ENCODE assay signal across 21 cellular contexts in the genomic region with DNA sequence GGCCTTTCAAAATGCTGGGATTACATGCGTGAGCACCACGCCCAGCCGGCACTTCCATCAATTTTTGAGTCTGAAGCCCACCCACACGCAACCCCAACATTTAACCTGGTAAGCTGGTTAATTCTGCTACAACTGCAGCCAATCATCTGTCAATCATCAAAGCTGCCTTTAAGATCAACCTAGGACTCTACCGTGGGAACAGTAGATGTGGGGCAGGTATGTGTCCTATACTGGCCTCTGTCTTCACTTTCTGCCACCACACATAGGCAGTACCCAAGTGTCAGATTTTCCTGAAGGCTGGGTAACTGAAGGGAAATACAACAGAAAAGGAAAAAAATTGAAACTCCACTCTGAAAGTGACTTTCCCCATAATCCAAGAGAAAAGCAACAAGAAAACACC. TPM values are rescaled to one million over a fixed set of nuclear protein-coding genes. Genes with fewer than 3 reads are reported as not detected.
DNase-seq lines count a peak whose midpoint lies in the region; ATAC-seq, FAIRE-seq and TF ChIP-seq lines count a peak whose summit lies in the region.
"Had no signal": no experiment of that assay in that cellular context is flagged by ENCODE, and none has a peak within 500 bp of the region (broad histone marks: within the 10 kb centered on the region; RNA-seq: fewer than 3 reads in every experiment).

No MANE protein-coding gene starts in this region.

- H3K9me3 ChIP-seq in HEK293 (ENCODE audit: control insufficient read depth, insufficient read depth, low read depth, low read length) (no peaks in the 10 kb centered on the region), GM12878 (replicated peaks; ENCODE audit: control insufficient read depth, insufficient read depth, low read length) (no peaks in the 10 kb centered on the region), tibial nerve (no peaks in the 10 kb centered on the region)
- H3K9me3 ChIP-seq: SJSA1 had no signal

- H3K27me3 Mint-ChIP-seq in activated CD4-positive, alpha-beta T cell treated with anti-CD3 and anti-CD28 coated beads for 36 hours, result no peaks in the 10 kb centered on the region
- no peaks in the 10 kb centered on the region for H3K27me3 Mint-ChIP-seq in stimulated activated memory B cell treated with anti-CD40 and anti-IgM and Interleukin-4, amounts not matched to agents 10 μg/mL and 1 μg/mL and 100 μg/mL, for 72 hours

- no peak for FAIRE-seq in GM12878 (lab: Jason Lieb, UNC)
- FAIRE-seq: GM12891, GM19239, HTR-8/SVneo, K562 had no signal

- BruUV-seq in GM12878 (replicated peaks; lab: Mats Ljungman, UMichigan), result no TSS peak

- intact Hi-C loops in activated CD4-positive, alpha-beta T cell treated with anti-CD3 and anti-CD28 coated beads for 36 hours (cut with DNase I, micrococcal nuclease), result loop anchor here in 1 of 2 experiments (2.0 kb wide), 1 partner anchor 15 kb away; no protein-coding TSS in a partner anchor
- intact Hi-C loops in GM12878 (cut with micrococcal nuclease; ENCODE audit: unreplicated experiment), result no loop called here

- H3K9me3 Mint-ChIP-seq in activated CD4-positive, alpha-beta T cell treated with anti-CD3 and anti-CD28 coated beads for 36 hours (ENCODE audit: low read depth), result no peaks in the 10 kb centered on the region
- H3K9me3 Mint-ChIP-seq in stimulated activated memory B cell treated with anti-CD40 and anti-IgM and Interleukin-4, amounts not matched to agents 10 μg/mL and 1 μg/mL and 100 μg/mL, for 72 hours, result peaks cover 3% of the 10 kb centered on the region

- no peak overlapping the region for H2AFZ ChIP-seq in GM12878 (ENCODE audit: control insufficient read depth, low read depth, low read length)

- in situ Hi-C loops in GM12878 (cut with MboI), result loop anchor here (10.0 kb wide), 1 partner anchor 229 kb away; no protein-coding TSS in a partner anchor

- TF ChIP-seq RAD21 in GM12878 (IDR thresholded peaks at IDR 0.05; ENCODE audit: insufficient read depth, low read depth, low read length), result no peak

- RAD21 ChIA-PET in GM12878 (lab: Charles Lee; ENCODE audit: unreplicated experiment), result interaction anchor here (0.9 to 1.2 kb wide), 3 partner anchors 10 to 228 kb away, joined by 3 to 4 read pairs (median 3); no protein-coding TSS in a partner anchor

- H3K27me3 ChIP-seq in GM12878 (replicated peaks in 1 of 2; ENCODE audit: control insufficient read depth in 2 of 2, insufficient read depth in 2 of 2, low read length in 1 of 2), result no peaks in the 10 kb centered on the region
- H3K27me3 ChIP-seq in tibial nerve, result no peaks in the 10 kb centered on the region
- H3K27me3 ChIP-seq: SJSA1 had no signal

- H3K36me3 ChIP-seq in HEK293 (ENCODE audit: control insufficient read depth in 2 of 2, insufficient read depth in 1 of 2, low read length in 2 of 2) (no peaks in the 10 kb centered on the region), GM12878 (ENCODE audit: control insufficient read depth in 2 of 2, insufficient read depth in 2 of 2, low read length in 1 of 2) (no peaks in the 10 kb centered on the region; a peak in 1 of 4 replicates), tibial nerve (peaks cover 0 to 6% (median 0%) of the 10 kb centered on the region in 3 donors)
- H3K36me3 ChIP-seq: SJSA1 had no signal

- H3K27ac ChIP-seq in HEK293 (ENCODE audit: extremely low read depth, low read depth, low read length), result no peak overlapping the region
- H3K27ac ChIP-seq in GM12878 (ENCODE audit: control insufficient read depth, insufficient read depth), result no peak overlapping the region
- no peak overlapping the region for H3K27ac ChIP-seq in tibial nerve
- H3K27ac ChIP-seq: RWPE1, SJSA1 had no signal

- H3K27ac Mint-ChIP-seq in activated CD4-positive, alpha-beta T cell treated with anti-CD3 and anti-CD28 coated beads for 36 hours, result peak overlapping the region; percentile 9
- H3K27ac Mint-ChIP-seq in stimulated activated memory B cell treated with anti-CD40 and anti-IgM and Interleukin-4, amounts not matched to agents 10 μg/mL and 1 μg/mL and 100 μg/mL, for 72 hours, result peak overlapping the region; percentile 30

- POLR2A ChIA-PET in activated CD4-positive, alpha-beta T cell treated with anti-CD3 and anti-CD28 coated beads for 36 hours (lab: Charles Lee), result no interaction called here
- POLR2A ChIA-PET in HEK293 (lab: Yijun Ruan, JAX), result no interaction called here
- POLR2A ChIA-PET in GM12878 (lab: Charles Lee), result interaction anchor here (0.6 to 1.4 kb wide), 5 partner anchors 34 to 258 kb away, joined by 3 to 5 read pairs (median 5); no protein-coding TSS in a partner anchor

- TF ChIP-seq CTCF in HEK293 (tag by site-specific recombination; IDR thresholded peaks at IDR 0.05) (no peak), GM12878 (IDR thresholded peaks at IDR 0.05 in 2 of 3, conservative IDR thresholded peaks at IDR 0.05 in 1 of 3; ENCODE audit: control insufficient read depth in 2 of 3, extremely low read depth in 1 of 3, insufficient read depth in 1 of 3, low read depth in 3 of 3, low read length in 3 of 3) (no peak), tibial nerve (IDR thresholded peaks at IDR 0.05) (no peak)

- CTCF ChIA-PET in activated CD4-positive, alpha-beta T cell treated with anti-CD3 and anti-CD28 coated beads for 36 hours (lab: Charles Lee), result interaction anchor here (0.6 to 1.2 kb wide), 5 partner anchors 11 to 255 kb away, joined by 3 to 6 read pairs (median 3); a partner anchor contains a TSS
- CTCF ChIA-PET in HEK293 (lab: Yijun Ruan, JAX), result no interaction called here
- CTCF ChIA-PET in GM12878 (lab: Yijun Ruan, JAX), result interaction anchor here (1.2 to 1.9 kb wide), 6 partner anchors 10 to 242 kb away, joined by 3 to 8 read pairs (median 5); a partner anchor contains a TSS

- H3K79me2 ChIP-seq in GM12878 (ENCODE audit: control insufficient read depth, insufficient read depth, low read length), result no peaks in the 10 kb centered on the region

- no peak for TF ChIP-seq EP300 in GM12878 (IDR thresholded peaks at IDR 0.05; ENCODE audit: borderline replicate concordance in 1 of 2, control insufficient read depth in 1 of 2, low read depth in 2 of 2, low read length in 2 of 2)
- TF ChIP-seq EP300 in tibial nerve (IDR thresholded peaks at IDR 0.05), result no peak

- H3K4me1 ChIP-seq in HEK293 (ENCODE audit: control insufficient read depth, insufficient read depth, low read length) (no peaks in the 10 kb centered on the region), GM12878 (ENCODE audit: control insufficient read depth, insufficient read depth, low read length) (peaks cover 12% of the 10 kb centered on the region), tibial nerve (no peaks in the 10 kb centered on the region)
- H3K4me1 ChIP-seq: SJSA1 had no signal

- no peak for ATAC-seq in activated CD4-positive, alpha-beta T cell treated with anti-CD3 and anti-CD28 coated beads for 36 hours
- ATAC-seq in GM12878, result no peak
- no peak for ATAC-seq in stimulated activated memory B cell treated with anti-CD40 and anti-IgM and Interleukin-4, amounts not matched to agents 10 μg/mL and 1 μg/mL and 100 μg/mL, for 72 hours
- ATAC-seq: HCT116, K562 had no signal

- H3K4me1 Mint-ChIP-seq in activated CD4-positive, alpha-beta T cell treated with anti-CD3 and anti-CD28 coated beads for 36 hours, result peaks cover 69% of the 10 kb centered on the region
- peaks cover 59% of the 10 kb centered on the region for H3K4me1 Mint-ChIP-seq in stimulated activated memory B cell treated with anti-CD40 and anti-IgM and Interleukin-4, amounts not matched to agents 10 μg/mL and 1 μg/mL and 100 μg/mL, for 72 hours

- no peaks in the 10 kb centered on the region for H4K20me1 ChIP-seq in GM12878 (ENCODE audit: control insufficient read depth, insufficient read depth)

- 83% methylated on average over 5 of the region's 5 CpGs for WGBS in GM12878 (ENCODE audit: insufficient coverage, insufficient replicate concordance, low lambda C conversion rate, missing lambda C conversion rate)
- 97 to 100% methylated on average over 5 of the region's 5 CpGs for WGBS in tibial nerve, 2 donors

- SMC1A ChIA-PET in GM12878 (lab: Charles Lee; ENCODE audit: uncharacterized antibody, unreplicated experiment), result interaction anchor here (0.7 to 1.5 kb wide), 5 partner anchors 10 to 226 kb away, joined by 3 to 8 read pairs (median 3); no protein-coding TSS in a partner anchor

- H3K9ac ChIP-seq in GM12878 (ENCODE audit: control insufficient read depth, insufficient read depth, low read length), result no peak overlapping the region

- no peak overlapping the region for H3K4me3 ChIP-seq in HEK293 (ENCODE audit: low read depth, low read length)
- H3K4me3 ChIP-seq in GM12878, result no peak overlapping the region
- no peak overlapping the region for H3K4me3 ChIP-seq in tibial nerve
- H3K4me3 ChIP-seq: K562, SJSA1 had no signal

- H3K36me3 Mint-ChIP-seq in activated CD4-positive, alpha-beta T cell treated with anti-CD3 and anti-CD28 coated beads for 36 hours (ENCODE audit: low read depth), result peaks cover 12% of the 10 kb centered on the region
- H3K36me3 Mint-ChIP-seq in stimulated activated memory B cell treated with anti-CD40 and anti-IgM and Interleukin-4, amounts not matched to agents 10 μg/mL and 1 μg/mL and 100 μg/mL, for 72 hours, result peaks cover 32% of the 10 kb centered on the region

- no peak overlapping the region for H3K4me3 Mint-ChIP-seq in activated CD4-positive, alpha-beta T cell treated with anti-CD3 and anti-CD28 coated beads for 36 hours
- H3K4me3 Mint-ChIP-seq in stimulated activated memory B cell treated with anti-CD40 and anti-IgM and Interleukin-4, amounts not matched to agents 10 μg/mL and 1 μg/mL and 100 μg/mL, for 72 hours, result no peak overlapping the region

- no peak overlapping the region for H3K4me2 ChIP-seq in GM12878 (ENCODE audit: control insufficient read depth, insufficient read depth)

- TF ChIP-seq POLR2A in GM12878 (IDR thresholded peaks at IDR 0.05; ENCODE audit: low read depth, low read length), result no peak
- TF ChIP-seq POLR2A in tibial nerve (IDR thresholded peaks at IDR 0.05), result no peak

- DNase-seq in activated CD4-positive, alpha-beta T cell treated with anti-CD3 and anti-CD28 coated beads for 36 hours, result no peak
- DNase-seq in activated CD4-positive, alpha-beta T cell treated with anti-CD3 and anti-CD28 coated beads, Interleukin-2, amount 50 U/mL, for 48 hours, result no peak
- DNase-seq in GM12878 (ENCODE audit: low read depth, low spot score) (no peak), DMS153 (lab: John Stamatoyannopoulos, UW) (no peak), tibial nerve (ENCODE audit: low spot score in 2 of 2) (no peak)
- DNase-seq in NK-92 treated with Interleukin-12 subunit alpha and Interleukin-12 subunit beta, amount 100 ng/mL, for 24 hours (lab: John Stamatoyannopoulos, UW), result no peak
- DNase-seq: C1 segment of cervical spinal cord, Calu3, DMS79, NCI-H1436, NCI-H2029 treated with DMSO at 0.1 percent for 48 hours, OCI-M1 had no signal

RNA-seq across cellular contexts. Expression of a gene that starts 22.3 kb away (rescaled TPM):
- 10 to 100 TPM in 1 of 2 experiments, 1 to 10 TPM in 1; 6.6 to 10.4 TPM for total RNA-seq in activated CD4-positive, alpha-beta T cell treated with anti-CD3 and anti-CD28 coated beads for 36 hours
- total RNA-seq in GM12878 (2013; cell fraction: nucleolus; rRNA removed), result 21.6 and 23.5 TPM in 2 replicates
- 11.6 and 12.9 TPM in 2 replicates for total RNA-seq in GM12878 (2014; rRNA removed)
- 12.6 and 12.9 TPM in 2 replicates for total RNA-seq in GM12878 (2014; rRNA removed; fragmentation: Illumina TruSeq; extraction: Trizol)
- 12.8 and 13.3 TPM in 2 replicates for total RNA-seq in GM12878 (2021)
- 9.4 TPM for polyA plus RNA-seq in GM12878 (2011; ENCODE audit: low read depth)
- polyA plus RNA-seq in GM12878 (2011; rRNA removed), result 13.3 and 19.4 TPM in 2 replicates
- 5.7 and 9.1 TPM in 2 replicates for polyA plus RNA-seq in GM12878 (2011; cell fraction: cytosol; rRNA removed)
- 13.7 and 14.4 TPM in 2 replicates for polyA plus RNA-seq in GM12878 (2011; cell fraction: nucleus; rRNA removed)
- 13.5 and 15.6 TPM in 2 replicates for polyA plus RNA-seq in GM12878 (2012)
- 12.8 and 16.6 TPM in 2 replicates for polyA plus RNA-seq in GM12878 (2014; fragmentation: Illumina TruSeq; extraction: Trizol)
- 10 to 100 TPM in 1 of 2 experiments, 1 to 10 TPM in 1; 8.5 to 11.5 TPM for polyA plus RNA-seq in GM12878 (2014; fragmentation: Nextera tagmentation; extraction: Ambion mirVana)
- polyA plus RNA-seq in GM12878 (2014; rRNA removed), result 12.3 and 18.2 TPM in 2 replicates
- polyA plus RNA-seq in GM12878 (2016; fragmentation: Nextera tagmentation; extraction: Ambion mirVana), result 10 to 100 TPM; 17.5 to 18.4 TPM
- 2.5 and 3.5 TPM in 2 replicates for polyA minus RNA-seq in GM12878 (2011; rRNA and poly(A)+ RNA removed)
- polyA minus RNA-seq in GM12878 (2011; cell fraction: cytosol; rRNA and poly(A)+ RNA removed), result 1.3 and 2.2 TPM in 2 replicates
- 5.8 and 10.0 TPM in 2 replicates for polyA minus RNA-seq in GM12878 (2011; cell fraction: nucleus; rRNA and poly(A)+ RNA removed)
- 1 to 10 TPM; 4.7 to 9.6 (median 5.9) TPM for total RNA-seq in tibial nerve
